8 cellular contexts compared by ENCODE assay signal in the genomic region with DNA sequence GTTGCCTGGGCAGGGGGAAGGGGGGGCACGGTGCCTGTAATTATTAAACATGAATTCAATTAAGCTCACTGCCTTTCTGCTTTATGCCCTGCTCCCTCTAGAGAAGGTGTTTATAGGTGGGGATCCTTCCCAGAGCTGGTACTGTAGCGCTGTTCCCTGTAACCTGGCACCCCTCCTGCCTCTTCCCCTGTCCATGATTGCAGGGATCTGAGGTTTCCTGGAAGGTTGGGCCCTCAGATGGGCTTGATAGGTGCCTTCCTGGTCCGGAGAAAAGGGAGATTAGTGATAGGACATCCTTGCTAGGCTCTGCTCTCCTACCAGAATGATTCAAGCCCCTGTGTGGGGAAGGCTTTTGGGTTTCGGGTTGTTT. TPM values are rescaled to one million over a fixed set of nuclear protein-coding genes. Genes with fewer than 3 reads are reported as not detected.
DNase-seq lines count a peak whose midpoint lies in the region; ATAC-seq, FAIRE-seq and TF ChIP-seq lines count a peak whose summit lies in the region.

No MANE protein-coding gene starts in this region.

- H2BK12ac ChIP-seq in H9 (ENCODE audit: insufficient read length, low read depth, low read length): no peak overlapping the region

- no peaks in the 10 kb centered on the region for H3K36me3 ChIP-seq in hepatocyte (replicated peaks; ENCODE audit: insufficient read depth, low read depth)

- H3K4me2 ChIP-seq in H9 (ENCODE audit: insufficient read depth, insufficient read length, low read length) (peak overlapping the region; percentile 81), hepatocyte (peak overlapping the region; percentile 75)

- H3K79me2 ChIP-seq in H9 (ENCODE audit: insufficient read depth, low read length) (no peaks in the 10 kb centered on the region), hepatocyte (peaks cover 34% of the 10 kb centered on the region)

- no peak overlapping the region for H2BK20ac ChIP-seq in H9 (ENCODE audit: low read depth, low read length, poor library complexity, severe bottlenecking)

- no peaks in the 10 kb centered on the region for H3K79me1 ChIP-seq in H9 (ENCODE audit: insufficient read depth, low read depth, low read length, poor library complexity, severe bottlenecking)

- ATAC-seq in T-cell (replicated peaks in 1 of 4) (peak in 1 of 4 experiments; percentile 13), GM19328 (IDR thresholded peaks at IDR 0.05; ENCODE audit: unreplicated experiment) (no peak)
- no peak for ATAC-seq in stimulated activated memory B cell treated with anti-CD40 and anti-IgM and Interleukin-4, amounts not matched to agents 10 μg/mL and 1 μg/mL and 100 μg/mL, for 72 hours

- no peak overlapping the region for H2BK15ac ChIP-seq in H9 (ENCODE audit: low read depth, low read length)

- H3K9me3 Mint-ChIP-seq in H9: no peaks in the 10 kb centered on the region
- no peaks in the 10 kb centered on the region for H3K9me3 Mint-ChIP-seq in T-cell
- H3K9me3 Mint-ChIP-seq in stimulated activated memory B cell treated with anti-CD40 and anti-IgM and Interleukin-4, amounts not matched to agents 10 μg/mL and 1 μg/mL and 100 μg/mL, for 72 hours: no peaks in the 10 kb centered on the region

- H3K9me3 ChIP-seq in H9 (ENCODE audit: control insufficient read depth, low read depth, low read length) (no peaks in the 10 kb centered on the region), hepatocyte (ENCODE audit: low read depth) (no peaks in the 10 kb centered on the region)

- H3T11ph ChIP-seq in H9 (ENCODE audit: low read length): no peak overlapping the region

- no peak for FAIRE-seq in urothelium cell line (lab: Jason Lieb, UNC)

- H3K36me3 Mint-ChIP-seq in H9 (ENCODE audit: insufficient read depth in 1 of 3, low read depth in 3 of 3): peaks cover 36 to 56% (median 42%) of the 10 kb centered on the region in 3 experiments
- peaks cover 24% of the 10 kb centered on the region for H3K36me3 Mint-ChIP-seq in T-cell
- peaks cover 40% of the 10 kb centered on the region for H3K36me3 Mint-ChIP-seq in stimulated activated memory B cell treated with anti-CD40 and anti-IgM and Interleukin-4, amounts not matched to agents 10 μg/mL and 1 μg/mL and 100 μg/mL, for 72 hours

- H3K27me3 Mint-ChIP-seq in H9 (ENCODE audit: low read depth) (no peaks in the 10 kb centered on the region; the same call in none of the 2 replicates), T-cell (no peaks in the 10 kb centered on the region)
- H3K27me3 Mint-ChIP-seq in stimulated activated memory B cell treated with anti-CD40 and anti-IgM and Interleukin-4, amounts not matched to agents 10 μg/mL and 1 μg/mL and 100 μg/mL, for 72 hours: peaks cover 14% of the 10 kb centered on the region

- H3K56ac ChIP-seq in H9 (ENCODE audit: insufficient read length, low read depth, low read length): no peak overlapping the region

- peaks cover 10% of the 10 kb centered on the region for H3K23me2 ChIP-seq in H9 (ENCODE audit: insufficient read length, low read depth, low read length, poor library complexity, severe bottlenecking)

- no peak overlapping the region for H3K14ac ChIP-seq in H9 (ENCODE audit: insufficient read depth, low read length)

- no peak for DNase-seq in AG04449 (ENCODE audit: low read depth, low spot score)
- peak; percentile 55 for DNase-seq in H9
- no peak for DNase-seq in T-cell
- DNase-seq in hepatocyte (ENCODE audit: low spot score): no peak
- DNase-seq in urothelium cell line (ENCODE audit: low spot score): no peak
- no peak for DNase-seq in glomerular visceral epithelial cell (ENCODE audit: extremely low spot score)

- H4K8ac ChIP-seq in H9 (replicated peaks; ENCODE audit: insufficient read length, low read depth, low read length): no peak overlapping the region

- no peak overlapping the region for H4K91ac ChIP-seq in H9 (ENCODE audit: insufficient read length, low read depth, low read length)

- H4K5ac ChIP-seq in H9 (ENCODE audit: insufficient read length, low read depth, low read length): no peak overlapping the region

- no peak overlapping the region for H3K23ac ChIP-seq in H9 (ENCODE audit: insufficient read length, low read depth, low read length)

- TF ChIP-seq CTCF in AG04449 (IDR thresholded peaks at IDR 0.05; ENCODE audit: insufficient read depth, low read length, missing control alignments) (no peak), H9 (conservative IDR thresholded peaks at IDR 0.05) (no peak), hepatocyte (IDR thresholded peaks at IDR 0.05; ENCODE audit: poor library complexity) (no peak)

- peaks cover 34 to 37% of the 10 kb centered on the region in 2 experiments for H3K4me1 Mint-ChIP-seq in H9
- peaks cover 46 to 53% (median 47%) of the 10 kb centered on the region in 3 donors for H3K4me1 Mint-ChIP-seq in T-cell
- peaks cover 54% of the 10 kb centered on the region for H3K4me1 Mint-ChIP-seq in stimulated activated memory B cell treated with anti-CD40 and anti-IgM and Interleukin-4, amounts not matched to agents 10 μg/mL and 1 μg/mL and 100 μg/mL, for 72 hours

- H3K18ac ChIP-seq in H9 (ENCODE audit: insufficient read length, low read depth, low read length): no peak overlapping the region

- H2BK5ac ChIP-seq in H9 (ENCODE audit: insufficient read length, low read length): no peak overlapping the region

- H4K20me1 ChIP-seq in H9 (ENCODE audit: control insufficient read depth, insufficient read depth, insufficient read length) (peaks cover 4% of the 10 kb centered on the region), hepatocyte (ENCODE audit: insufficient read depth, poor library complexity, severe bottlenecking) (peaks cover 31% of the 10 kb centered on the region)

- no peak overlapping the region for H2BK120ac ChIP-seq in H9 (ENCODE audit: low read depth, low read length, poor library complexity, severe bottlenecking)

- H2AFZ ChIP-seq in H9 (ENCODE audit: low read length) (no peak overlapping the region), hepatocyte (peak overlapping the region; percentile 80)

- no CpG with 5 or more reads among the region's 4 CpGs for WGBS in H9 (ENCODE audit: extremely low coverage, insufficient read length, low lambda C conversion rate)
- WGBS in hepatocyte (ENCODE audit: low lambda C conversion rate, missing lambda C conversion rate): 65% methylated on average over 4 of the region's 4 CpGs

- no peak overlapping the region for H3K4ac ChIP-seq in H9 (ENCODE audit: low read depth, low read length)

- POLR2A ChIA-PET in AG04449 (lab: Yijun Ruan, JAX): interaction anchor here (1.4 kb wide), 1 partner anchor 11 kb away, joined by 3 read pairs; no protein-coding TSS in a partner anchor
- POLR2A ChIA-PET in T-cell (lab: Charles Lee): no interaction called here

- peak overlapping the region; percentile 10 for H3K27ac ChIP-seq in H9 (ENCODE audit: insufficient read length, low read depth, low read length)
- H3K27ac ChIP-seq in hepatocyte: peak overlapping the region; percentile 100

- H3K9ac ChIP-seq in H9 (ENCODE audit: extremely low read depth, insufficient read length, low read length): no peak overlapping the region

- H3K4me1 ChIP-seq in H9 (ENCODE audit: insufficient read depth, low read length): no peaks in the 10 kb centered on the region
- H3K4me1 ChIP-seq in hepatocyte (ENCODE audit: insufficient read depth): peaks cover 16% of the 10 kb centered on the region

- H3K4me3 ChIP-seq in AG04449 (ENCODE audit: low read depth, low read length) (0 out of 2 replicates have a peak overlapping the region, but pooled peaks have one; percentile 72), hepatocyte (peak overlapping the region; percentile 82)

- no peaks in the 10 kb centered on the region for H3K27me3 ChIP-seq in H9 (ENCODE audit: insufficient read depth, low read length)
- H3K27me3 ChIP-seq in hepatocyte: no peaks in the 10 kb centered on the region

- H2AK5ac ChIP-seq in H9 (ENCODE audit: insufficient read length, low read length): no peak overlapping the region

- no peaks in the 10 kb centered on the region for H3K9me2 ChIP-seq in hepatocyte (replicated peaks; ENCODE audit: insufficient read depth)

- H3K4me3 Mint-ChIP-seq in H9 (peak overlapping the region; percentile 86 to 93), T-cell (peak overlapping the region; percentile 80 to 88 (median 87))
- peak overlapping the region; percentile 89 for H3K4me3 Mint-ChIP-seq in stimulated activated memory B cell treated with anti-CD40 and anti-IgM and Interleukin-4, amounts not matched to agents 10 μg/mL and 1 μg/mL and 100 μg/mL, for 72 hours

- H3K27ac Mint-ChIP-seq in H9 (peak overlapping the region; percentile 82 to 98 (median 96); a peak in 6 of 7 replicates), T-cell (peak overlapping the region; percentile 86 to 89)
- H3K27ac Mint-ChIP-seq in stimulated activated memory B cell treated with anti-CD40 and anti-IgM and Interleukin-4, amounts not matched to agents 10 μg/mL and 1 μg/mL and 100 μg/mL, for 72 hours: peak overlapping the region; percentile 36

- CTCF ChIA-PET in AG04449 (lab: Yijun Ruan, JAX) (interaction anchor here (1.0 kb wide), 2 partner anchors 10 to 208 kb away, joined by 3 read pairs; no protein-coding TSS in a partner anchor), T-cell (lab: Charles Lee) (no interaction called here)

RNA-seq across cellular contexts. Expression of a gene that starts 2.1 kb away (rescaled TPM):
- total RNA-seq in H9 (2021) (14.4 and 15.5 TPM in 2 replicates), T-cell (10 to 100 TPM in 3 of 5 donors, 1 to 10 TPM in 2; 8.3 to 13.8 (median 11.9) TPM), hepatocyte (12.6 and 17.7 TPM in 2 replicates)
- 10.2 and 12.2 TPM in 2 replicates for polyA plus RNA-seq in hepatocyte

RNA-seq across cellular contexts. Expression of a gene that starts 20.9 kb away (rescaled TPM):
- total RNA-seq in H9 (2021): 532 and 544 TPM in 2 replicates
- total RNA-seq in T-cell: 100 to 1,000 TPM; 232 to 290 (median 271) TPM
- 206 and 254 TPM in 2 replicates for total RNA-seq in hepatocyte
- 200 and 204 TPM in 2 replicates for polyA plus RNA-seq in hepatocyte

RNA-seq across cellular contexts. Expression of a gene that starts 26.1 kb away (rescaled TPM):
- 17.2 and 19.5 TPM in 2 replicates for total RNA-seq in H9 (2021)
- 1 to 10 TPM; 3.2 to 5.9 (median 4.6) TPM for total RNA-seq in T-cell
- total RNA-seq in hepatocyte: 11.8 and 12.3 TPM in 2 replicates
- 11.9 and 12.8 TPM in 2 replicates for polyA plus RNA-seq in hepatocyte

RNA-seq across cellular contexts. Expression of a gene that starts 26.2 kb away (rescaled TPM):
- total RNA-seq in H9 (2021) (115 and 122 TPM in 2 replicates), T-cell (10 to 100 TPM; 33.0 to 75.1 (median 53.3) TPM), hepatocyte (125 and 126 TPM in 2 replicates)
- polyA plus RNA-seq in hepatocyte: 95.1 and 106 TPM in 2 replicates

RNA-seq across cellular contexts. Expression of a gene that starts 36.2 kb away (rescaled TPM):
- 337 and 344 TPM in 2 replicates for total RNA-seq in H9 (2021)
- total RNA-seq in T-cell: 100 to 1,000 TPM; 134 to 151 (median 149) TPM
- 221 and 232 TPM in 2 replicates for total RNA-seq in hepatocyte
- 241 and 268 TPM in 2 replicates for polyA plus RNA-seq in hepatocyte

Comparison
In these comparisons a context has a peak if more than half of its experiments do, and no peak if none do; other contexts are left out.
1. H3K27ac Mint-ChIP-seq: peak in every context shown above with its lines; median percentile 96 in H9; 88 in T-cell; 36 in stimulated activated memory B cell treated with anti-CD40 and anti-IgM and Interleukin-4, amounts not matched to agents 10 μg/mL and 1 μg/mL and 100 μg/mL, for 72 hours.